1 cellular context compared by ENCODE assay signal in the genomic region with DNA sequence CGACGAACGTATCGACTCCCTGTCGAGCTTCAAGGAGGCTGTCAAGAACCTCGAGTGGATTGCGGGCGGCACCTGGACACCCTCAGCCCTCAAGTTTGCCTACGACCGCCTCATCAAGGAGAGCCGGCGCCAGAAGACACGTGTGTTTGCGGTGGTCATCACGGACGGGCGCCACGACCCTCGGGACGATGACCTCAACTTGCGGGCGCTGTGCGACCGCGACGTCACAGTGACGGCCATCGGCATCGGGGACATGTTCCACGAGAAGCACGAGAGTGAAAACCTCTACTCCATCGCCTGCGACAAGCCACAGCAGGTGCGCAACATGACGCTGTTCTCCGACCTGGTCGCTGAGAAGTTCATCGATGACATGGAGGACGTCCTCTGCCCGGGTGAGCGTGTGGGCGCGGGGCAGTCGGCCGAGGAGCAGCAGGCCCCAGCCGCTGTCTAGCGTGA.
TF ChIP-seq lines count a peak whose summit lies in the region.

No MANE protein-coding gene starts in this region.

TF ChIP-seq in GM23338, 12 proteins besides CTCF, POLR2A, EP300 and RAD21 (continued from another document):
- TF ChIP-seq ZNF114 (CRISPR knock-in tag; IDR thresholded peaks at IDR 0.05) (no peak), ZNF331 (CRISPR knock-in tag; IDR thresholded peaks at IDR 0.05; ENCODE audit: low read depth) (no peak)
- TF ChIP-seq, protein P1, sequence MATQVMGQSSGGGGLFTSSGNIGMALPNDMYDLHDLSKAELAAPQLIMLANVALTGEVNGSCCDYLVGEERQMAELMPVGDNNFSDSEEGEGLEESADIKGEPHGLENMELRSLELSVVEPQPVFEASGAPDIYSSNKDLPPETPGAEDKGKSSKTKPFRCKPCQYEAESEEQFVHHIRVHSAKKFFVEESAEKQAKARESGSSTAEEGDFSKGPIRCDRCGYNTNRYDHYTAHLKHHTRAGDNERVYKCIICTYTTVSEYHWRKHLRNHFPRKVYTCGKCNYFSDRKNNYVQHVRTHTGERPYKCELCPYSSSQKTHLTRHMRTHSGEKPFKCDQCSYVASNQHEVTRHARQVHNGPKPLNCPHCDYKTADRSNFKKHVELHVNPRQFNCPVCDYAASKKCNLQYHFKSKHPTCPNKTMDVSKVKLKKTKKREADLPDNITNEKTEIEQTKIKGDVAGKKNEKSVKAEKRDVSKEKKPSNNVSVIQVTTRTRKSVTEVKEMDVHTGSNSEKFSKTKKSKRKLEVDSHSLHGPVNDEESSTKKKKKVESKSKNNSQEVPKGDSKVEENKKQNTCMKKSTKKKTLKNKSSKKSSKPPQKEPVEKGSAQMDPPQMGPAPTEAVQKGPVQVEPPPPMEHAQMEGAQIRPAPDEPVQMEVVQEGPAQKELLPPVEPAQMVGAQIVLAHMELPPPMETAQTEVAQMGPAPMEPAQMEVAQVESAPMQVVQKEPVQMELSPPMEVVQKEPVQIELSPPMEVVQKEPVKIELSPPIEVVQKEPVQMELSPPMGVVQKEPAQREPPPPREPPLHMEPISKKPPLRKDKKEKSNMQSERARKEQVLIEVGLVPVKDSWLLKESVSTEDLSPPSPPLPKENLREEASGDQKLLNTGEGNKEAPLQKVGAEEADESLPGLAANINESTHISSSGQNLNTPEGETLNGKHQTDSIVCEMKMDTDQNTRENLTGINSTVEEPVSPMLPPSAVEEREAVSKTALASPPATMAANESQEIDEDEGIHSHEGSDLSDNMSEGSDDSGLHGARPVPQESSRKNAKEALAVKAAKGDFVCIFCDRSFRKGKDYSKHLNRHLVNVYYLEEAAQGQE (IDR thresholded peaks at IDR 0.05; ENCODE audit: unreplicated experiment) = no peak
TF ChIP-seq in GM23338: peak in this region for 0.
